Comparison of ENCODE assay signal across 1 cellular context in the genomic region with DNA sequence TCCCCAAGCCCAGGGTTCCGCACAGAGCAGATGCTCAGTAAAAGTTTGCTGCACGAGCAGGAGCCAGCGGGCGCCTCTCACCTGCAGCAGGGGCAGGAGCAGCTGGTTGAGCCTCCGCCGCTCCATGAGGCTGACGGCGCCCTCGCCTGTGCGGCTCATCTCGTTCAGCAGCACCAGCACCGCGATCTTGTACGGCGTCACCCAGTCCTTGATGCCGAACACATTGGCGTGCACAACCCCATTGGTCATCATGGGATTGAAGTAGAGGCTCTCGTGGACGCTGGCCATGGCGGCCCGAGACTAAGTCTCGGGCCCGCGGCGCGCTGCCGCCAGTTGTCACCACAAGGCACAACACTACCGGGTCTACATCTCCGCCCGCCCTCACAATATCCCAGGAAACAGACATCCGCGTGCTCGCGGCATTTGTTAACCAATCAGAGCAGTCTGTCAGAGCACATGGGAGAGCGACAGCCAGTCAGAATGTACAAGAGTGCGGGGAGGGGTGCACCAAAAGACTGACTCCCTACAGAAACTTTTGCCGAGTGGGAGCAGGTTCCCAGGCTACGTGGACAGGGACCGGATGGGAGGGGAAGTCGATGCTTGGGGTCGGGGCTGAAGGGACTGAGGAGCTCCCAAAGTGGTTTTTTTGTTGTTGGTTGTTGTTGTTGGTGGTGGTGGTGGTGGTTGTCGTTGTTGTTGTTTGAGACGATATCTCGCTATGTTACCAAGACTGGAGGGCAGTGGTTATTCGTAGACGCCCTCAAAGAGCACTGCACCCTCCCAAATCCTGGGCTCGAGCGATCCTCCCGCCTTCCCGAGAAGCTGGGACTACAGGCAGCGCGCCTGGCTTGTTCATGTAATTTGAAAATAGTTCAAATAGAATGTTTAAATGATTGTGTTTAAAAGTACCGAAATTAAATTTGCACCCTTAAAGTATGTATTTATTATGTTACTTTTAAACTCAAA.
TF ChIP-seq lines count a peak whose summit lies in the region.

A gene with protein sequence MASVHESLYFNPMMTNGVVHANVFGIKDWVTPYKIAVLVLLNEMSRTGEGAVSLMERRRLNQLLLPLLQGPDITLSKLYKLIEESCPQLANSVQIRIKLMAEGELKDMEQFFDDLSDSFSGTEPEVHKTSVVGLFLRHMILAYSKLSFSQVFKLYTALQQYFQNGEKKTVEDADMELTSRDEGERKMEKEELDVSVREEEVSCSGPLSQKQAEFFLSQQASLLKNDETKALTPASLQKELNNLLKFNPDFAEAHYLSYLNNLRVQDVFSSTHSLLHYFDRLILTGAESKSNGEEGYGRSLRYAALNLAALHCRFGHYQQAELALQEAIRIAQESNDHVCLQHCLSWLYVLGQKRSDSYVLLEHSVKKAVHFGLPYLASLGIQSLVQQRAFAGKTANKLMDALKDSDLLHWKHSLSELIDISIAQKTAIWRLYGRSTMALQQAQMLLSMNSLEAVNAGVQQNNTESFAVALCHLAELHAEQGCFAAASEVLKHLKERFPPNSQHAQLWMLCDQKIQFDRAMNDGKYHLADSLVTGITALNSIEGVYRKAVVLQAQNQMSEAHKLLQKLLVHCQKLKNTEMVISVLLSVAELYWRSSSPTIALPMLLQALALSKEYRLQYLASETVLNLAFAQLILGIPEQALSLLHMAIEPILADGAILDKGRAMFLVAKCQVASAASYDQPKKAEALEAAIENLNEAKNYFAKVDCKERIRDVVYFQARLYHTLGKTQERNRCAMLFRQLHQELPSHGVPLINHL (minus strand): TSS at position 359 of the 966 bp plus-strand sequence. CDS start 71 bp downstream, at position 288.

TF ChIP-seq in K562, 482 proteins besides CTCF, POLR2A, EP300 and RAD21 (continued from another document):
- TF ChIP-seq, protein P1, sequence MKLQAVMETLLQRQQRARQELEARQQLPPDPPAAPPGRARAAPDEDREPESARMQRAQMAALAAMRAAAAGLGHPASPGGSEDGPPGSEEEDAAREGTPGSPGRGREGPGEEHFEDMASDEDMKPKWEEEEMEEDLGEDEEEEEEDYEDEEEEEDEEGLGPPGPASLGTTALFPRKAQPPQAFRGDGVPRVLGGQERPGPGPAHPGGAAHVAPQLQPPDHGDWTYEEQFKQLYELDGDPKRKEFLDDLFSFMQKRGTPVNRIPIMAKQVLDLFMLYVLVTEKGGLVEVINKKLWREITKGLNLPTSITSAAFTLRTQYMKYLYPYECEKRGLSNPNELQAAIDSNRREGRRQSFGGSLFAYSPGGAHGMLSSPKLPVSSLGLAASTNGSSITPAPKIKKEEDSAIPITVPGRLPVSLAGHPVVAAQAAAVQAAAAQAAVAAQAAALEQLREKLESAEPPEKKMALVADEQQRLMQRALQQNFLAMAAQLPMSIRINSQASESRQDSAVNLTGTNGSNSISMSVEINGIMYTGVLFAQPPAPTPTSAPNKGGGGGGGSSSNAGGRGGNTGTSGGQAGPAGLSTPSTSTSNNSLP (IDR thresholded peaks at IDR 0.05; ENCODE audit: borderline replicate concordance, low read depth, low read length) = no peak
- peak; percentile 95 for TF ChIP-seq GABPB1 (CRISPR knock-in tag; IDR thresholded peaks at IDR 0.05)
- no peak for TF ChIP-seq RBM17 (IDR thresholded peaks at IDR 0.05; ENCODE audit: borderline replicate concordance, low read depth, low read length)
- no peak for TF ChIP-seq ZSCAN29 (IDR thresholded peaks at IDR 0.05)
- TF ChIP-seq, protein P2, sequence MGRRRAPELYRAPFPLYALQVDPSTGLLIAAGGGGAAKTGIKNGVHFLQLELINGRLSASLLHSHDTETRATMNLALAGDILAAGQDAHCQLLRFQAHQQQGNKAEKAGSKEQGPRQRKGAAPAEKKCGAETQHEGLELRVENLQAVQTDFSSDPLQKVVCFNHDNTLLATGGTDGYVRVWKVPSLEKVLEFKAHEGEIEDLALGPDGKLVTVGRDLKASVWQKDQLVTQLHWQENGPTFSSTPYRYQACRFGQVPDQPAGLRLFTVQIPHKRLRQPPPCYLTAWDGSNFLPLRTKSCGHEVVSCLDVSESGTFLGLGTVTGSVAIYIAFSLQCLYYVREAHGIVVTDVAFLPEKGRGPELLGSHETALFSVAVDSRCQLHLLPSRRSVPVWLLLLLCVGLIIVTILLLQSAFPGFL (CRISPR knock-in tag; IDR thresholded peaks at IDR 0.05) = no peak
- peak; percentile 41 for TF ChIP-seq RBM22 (IDR thresholded peaks at IDR 0.05; ENCODE audit: low read depth, low read length, poor library complexity, severe bottlenecking)
- TF ChIP-seq TCF7 (IDR thresholded peaks at IDR 0.05; ENCODE audit: borderline replicate concordance) = no peak
- no peak for TF ChIP-seq FOXP1 (CRISPR knock-in tag; IDR thresholded peaks at IDR 0.05)
- TF ChIP-seq ATF7 (IDR thresholded peaks at IDR 0.05) = peak; percentile 84
- TF ChIP-seq, protein P3, sequence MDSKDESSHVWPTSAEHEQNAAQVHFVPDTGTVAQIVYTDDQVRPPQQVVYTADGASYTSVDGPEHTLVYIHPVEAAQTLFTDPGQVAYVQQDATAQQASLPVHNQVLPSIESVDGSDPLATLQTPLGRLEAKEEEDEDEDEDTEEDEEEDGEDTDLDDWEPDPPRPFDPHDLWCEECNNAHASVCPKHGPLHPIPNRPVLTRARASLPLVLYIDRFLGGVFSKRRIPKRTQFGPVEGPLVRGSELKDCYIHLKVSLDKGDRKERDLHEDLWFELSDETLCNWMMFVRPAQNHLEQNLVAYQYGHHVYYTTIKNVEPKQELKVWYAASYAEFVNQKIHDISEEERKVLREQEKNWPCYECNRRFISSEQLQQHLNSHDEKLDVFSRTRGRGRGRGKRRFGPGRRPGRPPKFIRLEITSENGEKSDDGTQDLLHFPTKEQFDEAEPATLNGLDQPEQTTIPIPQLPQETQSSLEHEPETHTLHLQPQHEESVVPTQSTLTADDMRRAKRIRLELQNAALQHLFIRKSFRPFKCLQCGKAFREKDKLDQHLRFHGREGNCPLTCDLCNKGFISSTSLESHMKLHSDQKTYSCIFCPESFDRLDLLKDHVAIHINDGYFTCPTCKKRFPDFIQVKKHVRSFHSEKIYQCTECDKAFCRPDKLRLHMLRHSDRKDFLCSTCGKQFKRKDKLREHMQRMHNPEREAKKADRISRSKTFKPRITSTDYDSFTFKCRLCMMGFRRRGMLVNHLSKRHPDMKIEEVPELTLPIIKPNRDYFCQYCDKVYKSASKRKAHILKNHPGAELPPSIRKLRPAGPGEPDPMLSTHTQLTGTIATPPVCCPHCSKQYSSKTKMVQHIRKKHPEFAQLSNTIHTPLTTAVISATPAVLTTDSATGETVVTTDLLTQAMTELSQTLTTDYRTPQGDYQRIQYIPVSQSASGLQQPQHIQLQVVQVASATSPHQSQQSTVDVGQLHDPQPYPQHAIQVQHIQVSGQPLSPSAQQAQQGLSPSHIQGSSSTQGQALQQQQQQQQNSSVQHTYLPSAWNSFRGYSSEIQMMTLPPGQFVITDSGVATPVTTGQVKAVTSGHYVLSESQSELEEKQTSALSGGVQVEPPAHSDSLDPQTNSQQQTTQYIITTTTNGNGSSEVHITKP (IDR thresholded peaks at IDR 0.05; ENCODE audit: partially characterized antibody) = peak; percentile 45
- TF ChIP-seq NFIX (CRISPR knock-in tag; IDR thresholded peaks at IDR 0.05; ENCODE audit: low read depth) = no peak
- no peak for TF ChIP-seq SMC3 (conservative IDR thresholded peaks at IDR 0.05; ENCODE audit: insufficient read depth, low read depth, low read length)
- peak; percentile 95 for TF ChIP-seq ASH1L (IDR thresholded peaks at IDR 0.05; ENCODE audit: borderline replicate concordance, low read depth, partially characterized antibody)
- no peak for TF ChIP-seq ZNF77 (CRISPR knock-in tag; IDR thresholded peaks at IDR 0.05)
- TF ChIP-seq, protein P4, sequence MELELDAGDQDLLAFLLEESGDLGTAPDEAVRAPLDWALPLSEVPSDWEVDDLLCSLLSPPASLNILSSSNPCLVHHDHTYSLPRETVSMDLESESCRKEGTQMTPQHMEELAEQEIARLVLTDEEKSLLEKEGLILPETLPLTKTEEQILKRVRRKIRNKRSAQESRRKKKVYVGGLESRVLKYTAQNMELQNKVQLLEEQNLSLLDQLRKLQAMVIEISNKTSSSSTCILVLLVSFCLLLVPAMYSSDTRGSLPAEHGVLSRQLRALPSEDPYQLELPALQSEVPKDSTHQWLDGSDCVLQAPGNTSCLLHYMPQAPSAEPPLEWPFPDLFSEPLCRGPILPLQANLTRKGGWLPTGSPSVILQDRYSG (tag; conservative IDR thresholded peaks at IDR 0.05; ENCODE audit: low read depth) = no peak
- peak; percentile 98 for TF ChIP-seq MBD2 (IDR thresholded peaks at IDR 0.05; ENCODE audit: borderline replicate concordance, low read depth)
- TF ChIP-seq SRSF3 (IDR thresholded peaks at IDR 0.05; ENCODE audit: insufficient read depth, low read length) = no peak
- TF ChIP-seq RBM15 (IDR thresholded peaks at IDR 0.05; ENCODE audit: insufficient read depth, low read length) = no peak
- no peak for TF ChIP-seq SLC30A9 (CRISPR knock-in tag; IDR thresholded peaks at IDR 0.05)
- no peak for TF ChIP-seq ZNF507 (tag; conservative IDR thresholded peaks at IDR 0.05)
- peak in 1 of 2 experiments; percentile 94; a peak in 2 of 4 replicates for TF ChIP-seq HDAC1 (IDR thresholded peaks at IDR 0.05)
- peak; percentile 94 to 97 for TF ChIP-seq FOXK2 (conservative IDR thresholded peaks at IDR 0.05 in 1 of 2, IDR thresholded peaks at IDR 0.05 in 1 of 2; ENCODE audit: low read depth in 2 of 2)
- TF ChIP-seq, protein P5, sequence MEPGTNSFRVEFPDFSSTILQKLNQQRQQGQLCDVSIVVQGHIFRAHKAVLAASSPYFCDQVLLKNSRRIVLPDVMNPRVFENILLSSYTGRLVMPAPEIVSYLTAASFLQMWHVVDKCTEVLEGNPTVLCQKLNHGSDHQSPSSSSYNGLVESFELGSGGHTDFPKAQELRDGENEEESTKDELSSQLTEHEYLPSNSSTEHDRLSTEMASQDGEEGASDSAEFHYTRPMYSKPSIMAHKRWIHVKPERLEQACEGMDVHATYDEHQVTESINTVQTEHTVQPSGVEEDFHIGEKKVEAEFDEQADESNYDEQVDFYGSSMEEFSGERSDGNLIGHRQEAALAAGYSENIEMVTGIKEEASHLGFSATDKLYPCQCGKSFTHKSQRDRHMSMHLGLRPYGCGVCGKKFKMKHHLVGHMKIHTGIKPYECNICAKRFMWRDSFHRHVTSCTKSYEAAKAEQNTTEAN (CRISPR knock-in tag; IDR thresholded peaks at IDR 0.05) = no peak
- peak; percentile 49; the same call in 1 of the 2 replicates for TF ChIP-seq RNF2 (IDR thresholded peaks at IDR 0.05)
- TF ChIP-seq ZNF408 (CRISPR knock-in tag; IDR thresholded peaks at IDR 0.05; ENCODE audit: low read depth) = no peak
- peak; percentile 75 for TF ChIP-seq ZNF12 (CRISPR knock-in tag; IDR thresholded peaks at IDR 0.05)
- TF ChIP-seq HNRNPUL1 (IDR thresholded peaks at IDR 0.05; ENCODE audit: low read length) = no peak
- peak; percentile 74 for TF ChIP-seq EGR1 (conservative IDR thresholded peaks at IDR 0.05)
- peak in 1 of 2 experiments; percentile 98; a peak in 2 of 4 replicates for TF ChIP-seq TRIM24 (IDR thresholded peaks at IDR 0.05)
TF ChIP-seq in K562: peak in this region for 161.
